ENCODE assay signal across 20 cellular contexts in genomic region chr9:134700636-134701350, GRCh38. TPM values are rescaled to one million over a fixed set of nuclear protein-coding genes. Genes with fewer than 3 reads are reported as not detected.
"Had no signal": no experiment of that assay in that cellular context is flagged by ENCODE, and none has a peak within 500 bp of the region (broad histone marks: within the 10 kb centered on the region; RNA-seq: fewer than 3 reads in every experiment).

No MANE protein-coding gene starts in this region.

- H3K27ac Mint-ChIP-seq: activated CD4-positive, alpha-beta T cell treated with anti-CD3 and anti-CD28 coated beads, Interleukin-2, amount 10 ng/mL, durations not matched to agents 24 days and 14 days; activated CD8-positive, alpha-beta T cell treated with anti-CD3 and anti-CD28 coated beads for 36 hours; activated naive CD8-positive, alpha-beta T cell treated with anti-CD3 and anti-CD28 coated beads for 36 hours; activated T-helper 17 cell treated with anti-CD3 and anti-CD28 coated beads, Interleukin-2, amount 50 U/mL, for 72 hours; nephron; stimulated activated naive CD8-positive, alpha-beta T cell treated with anti-CD3 and anti-CD28 coated beads, Interleukin-15, Interleukin-2, amounts not matched to agents 100 ng/mL and 50 ng/mL, for 24 hours had no signal

- H3K27me3 ChIP-seq: body of pancreas, tibial nerve had no signal

- H3K4me1 Mint-ChIP-seq: activated CD4-positive, alpha-beta T cell treated with anti-CD3 and anti-CD28 coated beads, Interleukin-2, amount 10 ng/mL, durations not matched to agents 24 days and 14 days; activated naive CD8-positive, alpha-beta T cell treated with anti-CD3 and anti-CD28 coated beads for 36 hours; activated T-helper 17 cell treated with anti-CD3 and anti-CD28 coated beads, Interleukin-2, amount 50 U/mL, for 72 hours had no signal

- H3K9me3 Mint-ChIP-seq: activated CD4-positive, alpha-beta T cell treated with anti-CD3 and anti-CD28 coated beads, Interleukin-2, amount 10 ng/mL, durations not matched to agents 24 days and 14 days; activated CD8-positive, alpha-beta T cell treated with anti-CD3 and anti-CD28 coated beads for 36 hours; activated naive CD8-positive, alpha-beta T cell treated with anti-CD3 and anti-CD28 coated beads for 36 hours; activated T-helper 17 cell treated with anti-CD3 and anti-CD28 coated beads, Interleukin-2, amount 50 U/mL, for 72 hours; nephron; stimulated activated naive CD8-positive, alpha-beta T cell treated with anti-CD3 and anti-CD28 coated beads, Interleukin-15, Interleukin-2, amounts not matched to agents 100 ng/mL and 50 ng/mL, for 24 hours had no signal

- H3K36me3 Mint-ChIP-seq: activated naive CD8-positive, alpha-beta T cell treated with anti-CD3 and anti-CD28 coated beads for 36 hours had no signal

- H3K27ac ChIP-seq: body of pancreas, coronary artery, tibial nerve had no signal

- H3K9me3 ChIP-seq: body of pancreas, tibial nerve had no signal

- H3K4me3 Mint-ChIP-seq: activated CD4-positive, alpha-beta T cell treated with anti-CD3 and anti-CD28 coated beads, Interleukin-2, amount 10 ng/mL, durations not matched to agents 24 days and 14 days; activated CD8-positive, alpha-beta T cell treated with anti-CD3 and anti-CD28 coated beads for 36 hours; activated naive CD8-positive, alpha-beta T cell treated with anti-CD3 and anti-CD28 coated beads for 36 hours; activated T-helper 17 cell treated with anti-CD3 and anti-CD28 coated beads, Interleukin-2, amount 50 U/mL, for 72 hours; nephron; stimulated activated naive CD8-positive, alpha-beta T cell treated with anti-CD3 and anti-CD28 coated beads, Interleukin-15, Interleukin-2, amounts not matched to agents 100 ng/mL and 50 ng/mL, for 24 hours had no signal

- H3K27me3 Mint-ChIP-seq: activated CD4-positive, alpha-beta T cell treated with anti-CD3 and anti-CD28 coated beads, Interleukin-2, amount 10 ng/mL, durations not matched to agents 24 days and 14 days; activated CD8-positive, alpha-beta T cell treated with anti-CD3 and anti-CD28 coated beads for 36 hours; activated naive CD8-positive, alpha-beta T cell treated with anti-CD3 and anti-CD28 coated beads for 36 hours; activated T-helper 17 cell treated with anti-CD3 and anti-CD28 coated beads, Interleukin-2, amount 50 U/mL, for 72 hours; progenitor cell of endocrine pancreas; stimulated activated naive CD8-positive, alpha-beta T cell treated with anti-CD3 and anti-CD28 coated beads, Interleukin-15, Interleukin-2, amounts not matched to agents 100 ng/mL and 50 ng/mL, for 24 hours had no signal

- DNase-seq: activated CD4-positive, alpha-beta T cell treated with anti-CD3 and anti-CD28 coated beads, Interleukin-2, amount 10 ng/mL, durations not matched to agents 24 days and 14 days; activated CD4-positive, CD25-positive, alpha-beta regulatory T cell; activated CD8-positive, alpha-beta T cell treated with anti-CD3 and anti-CD28 coated beads for 36 hours; activated naive CD4-positive, alpha-beta T cell; activated naive CD8-positive, alpha-beta T cell treated with anti-CD3 and anti-CD28 coated beads for 36 hours; activated T-cell treated with anti-CD3 and anti-CD28 coated beads, Interleukin-2, amount 50 U/mL, for 1 hour; amygdala; body of pancreas; erythroblast; foreskin melanocyte; hypothalamus; islet precursor cell; midbrain had no signal

- H3K4me3 ChIP-seq: body of pancreas, coronary artery, lung, tibial nerve had no signal

RNA-seq across cellular contexts. Expression of gene COL5A1, which starts 59.2 kb away (rescaled TPM):
- total RNA-seq: activated CD4-positive, alpha-beta T cell treated with anti-CD3 and anti-CD28 coated beads, Interleukin-2, amount 10 ng/mL, durations not matched to agents 24 days and 14 days had no signal
